ENCODE assay signal across 21 cellular contexts in the genomic region with DNA sequence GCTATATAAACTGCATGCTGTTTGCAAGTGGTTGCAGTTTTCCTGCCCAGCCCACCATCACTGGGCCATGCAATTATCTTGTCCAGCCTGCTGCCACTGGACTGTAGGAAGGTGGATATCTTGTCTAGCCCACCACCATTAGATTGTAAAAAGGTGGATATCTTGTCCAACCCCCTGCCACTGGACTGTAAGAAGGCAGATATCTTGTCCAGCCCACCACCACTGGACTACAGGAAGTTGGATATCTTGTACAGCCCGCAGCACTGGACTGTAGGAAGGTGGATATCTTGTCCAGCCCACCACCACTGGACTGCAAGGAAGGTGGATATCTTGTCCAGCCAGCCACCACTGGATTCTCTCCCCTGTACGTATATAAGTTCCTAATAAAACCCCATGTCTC.
"Had no signal": no experiment of that assay in that cellular context is flagged by ENCODE, and none has a peak within 500 bp of the region (broad histone marks: within the 10 kb centered on the region; RNA-seq: fewer than 3 reads in every experiment).

No MANE protein-coding gene starts in this region.

- H3K27ac Mint-ChIP-seq: dendritic cell treated with granulocyte-macrophage colony-stimulating factor and Interleukin-4, amounts not matched to agents 40 ng/mL and 50 ng/mL, for 4 days; effector memory CD8-positive, alpha-beta T cell; endodermal cell had no signal

- H3K9me3 Mint-ChIP-seq: dendritic cell treated with granulocyte-macrophage colony-stimulating factor and Interleukin-4, amounts not matched to agents 40 ng/mL and 50 ng/mL, for 4 days; effector memory CD8-positive, alpha-beta T cell; endodermal cell had no signal

- ATAC-seq: effector memory CD8-positive, alpha-beta T cell; esophagus mucosa; gastrocnemius medialis; heart right ventricle; left cardiac atrium; left lung; left ventricle myocardium superior; lower lobe of right lung had no signal

- H3K4me1 Mint-ChIP-seq: endodermal cell had no signal

- H3K27me3 Mint-ChIP-seq: dendritic cell treated with granulocyte-macrophage colony-stimulating factor and Interleukin-4, amounts not matched to agents 40 ng/mL and 50 ng/mL, for 4 days; effector memory CD8-positive, alpha-beta T cell had no signal

- DNase-seq: colonic mucosa; cortex of kidney; effector CD8-positive, alpha-beta T cell; effector memory CD8-positive, alpha-beta T cell; endodermal cell; esophagus squamous epithelium; foreskin fibroblast; foreskin melanocyte; gastrocnemius medialis; glutamatergic neuron; head of caudate nucleus; heart right ventricle; hippocampal formation; left cardiac atrium; left lung; left ventricle myocardium superior; lower lobe of right lung; mesenchymal stem cell; midbrain had no signal

- H3K4me3 Mint-ChIP-seq: dendritic cell treated with granulocyte-macrophage colony-stimulating factor and Interleukin-4, amounts not matched to agents 40 ng/mL and 50 ng/mL, for 4 days; effector memory CD8-positive, alpha-beta T cell; endodermal cell had no signal
